15 cellular contexts compared by ENCODE assay signal in genomic region chr13:61413572-61413971, GRCh38. TPM values are rescaled to one million over a fixed set of nuclear protein-coding genes. Genes with fewer than 3 reads are reported as not detected.
DNase-seq lines count a peak whose midpoint lies in the region; ATAC-seq, FAIRE-seq and TF ChIP-seq lines count a peak whose summit lies in the region.
"Had no signal": no experiment of that assay in that cellular context is flagged by ENCODE, and none has a peak within 500 bp of the region (broad histone marks: within the 10 kb centered on the region; RNA-seq: fewer than 3 reads in every experiment).

No MANE protein-coding gene starts in this region.

- no peak for FAIRE-seq in GM12891 (lab: Jason Lieb, UNC)
- FAIRE-seq: islet of Langerhans had no signal

- no peak for ATAC-seq in HG03097 (IDR thresholded peaks at IDR 0.05; ENCODE audit: low FRiP score, unreplicated experiment)

- DNase-seq in NT2/D1 (ENCODE audit: low read depth, low spot score) (no peak), left kidney (ENCODE audit: low read depth, low spot score) (peak; percentile 65), GM12891 (ENCODE audit: insufficient read length, low spot score) (no peak), WERI-Rb-1 (no peak)
- DNase-seq: activated CD4-positive, CD25-positive, alpha-beta regulatory T cell; activated effector memory CD4-positive, alpha-beta T cell treated with anti-CD3 and anti-CD28 coated beads, Interleukin-2, amount 50 U/mL, for 16 hours; Calu3; NCI-H187 treated with DMSO at 0.1 percent for 48 hours had no signal

- no peaks in the 10 kb centered on the region for H3K36me3 ChIP-seq in NT2/D1 (ENCODE audit: insufficient read depth, insufficient read length, low read length)
- H3K36me3 ChIP-seq in ectodermal cell (ENCODE audit: control insufficient read depth, insufficient read depth, low read length) = no peaks in the 10 kb centered on the region
- no peaks in the 10 kb centered on the region for H3K36me3 ChIP-seq in skeletal muscle tissue (ENCODE audit: control insufficient read depth in 3 of 3, insufficient read depth in 3 of 3, low read length in 3 of 3)
- H3K36me3 ChIP-seq in WERI-Rb-1 = no peaks in the 10 kb centered on the region

- no peak overlapping the region for H3K9ac ChIP-seq in NT2/D1 (ENCODE audit: insufficient read length, low read depth)
- H3K9ac ChIP-seq in skeletal muscle tissue (ENCODE audit: low read depth in 1 of 3, low read length in 3 of 3) = peak overlapping the region in 1 of 3 donors; percentile 4

- TF ChIP-seq POLR2A in GM12891 (IDR thresholded peaks at IDR 0.05; ENCODE audit: low read depth, low read length) = no peak

- peak overlapping the region; percentile 24 for H3K4me3 ChIP-seq in NT2/D1 (ENCODE audit: insufficient read length, low read depth)
- peak overlapping the region; percentile 49 for H3K4me3 ChIP-seq in ectodermal cell (ENCODE audit: insufficient read depth, low read depth, low read length)
- peak overlapping the region in 2 of 3 donors; percentile 19 to 46 for H3K4me3 ChIP-seq in skeletal muscle tissue (ENCODE audit: low read length in 3 of 3)
- no peak overlapping the region for H3K4me3 ChIP-seq in WERI-Rb-1 (ENCODE audit: low read depth, low read length)

- no peaks in the 10 kb centered on the region for H3K9me3 ChIP-seq in NT2/D1 (ENCODE audit: insufficient read depth, low read length)
- H3K9me3 ChIP-seq in ectodermal cell (ENCODE audit: control insufficient read depth, low read length) = no peaks in the 10 kb centered on the region
- H3K9me3 ChIP-seq in skeletal muscle tissue (ENCODE audit: control insufficient read depth in 3 of 3, low read length in 3 of 3) = no peaks in the 10 kb centered on the region
- no peaks in the 10 kb centered on the region for H3K9me3 ChIP-seq in WERI-Rb-1 (ENCODE audit: severe bottlenecking)

- peaks cover 34% of the 10 kb centered on the region for H3K27me3 ChIP-seq in NT2/D1 (ENCODE audit: insufficient read depth, insufficient read length)
- peaks cover 51% of the 10 kb centered on the region for H3K27me3 ChIP-seq in ectodermal cell (ENCODE audit: control insufficient read depth, insufficient read depth, low read length, poor library complexity, severe bottlenecking)
- H3K27me3 ChIP-seq in skeletal muscle tissue (ENCODE audit: control insufficient read depth in 3 of 3, insufficient read depth in 3 of 3, low read length in 3 of 3) = peaks cover 13 to 32% (median 29%) of the 10 kb centered on the region in 3 donors
- no peaks in the 10 kb centered on the region for H3K27me3 ChIP-seq in WERI-Rb-1 (ENCODE audit: insufficient read depth, low read depth, severe bottlenecking)

- no peaks in the 10 kb centered on the region for H3K4me1 ChIP-seq in NT2/D1 (ENCODE audit: insufficient read depth, insufficient read length)
- H3K4me1 ChIP-seq in ectodermal cell (ENCODE audit: control insufficient read depth, insufficient read depth, low read length) = no peaks in the 10 kb centered on the region
- peaks cover 3 to 17% (median 15%) of the 10 kb centered on the region in 3 donors for H3K4me1 ChIP-seq in skeletal muscle tissue (ENCODE audit: control insufficient read depth in 3 of 3, insufficient read depth in 3 of 3, low read length in 3 of 3)

- TF ChIP-seq CTCF in WERI-Rb-1 (IDR thresholded peaks at IDR 0.05; ENCODE audit: low read depth, low read length) = no peak

- H3K27ac ChIP-seq in ectodermal cell (ENCODE audit: insufficient read depth, low read depth, low read length, poor library complexity, severe bottlenecking) (no peak overlapping the region), skeletal muscle tissue (ENCODE audit: low read depth, low read length) (no peak overlapping the region), WERI-Rb-1 (no peak overlapping the region)
- H3K27ac ChIP-seq: RWPE1 had no signal

- WGBS in ectodermal cell, 2 experiments = 4 to 6% methylated on average over 22 of the region's 22 CpGs

TF ChIP-seq in GM12891, 5 proteins besides CTCF, POLR2A, EP300 and RAD21:
- TF ChIP-seq POU2F2 (IDR thresholded peaks at IDR 0.05; ENCODE audit: low read depth, low read length) (no peak), SPI1 (IDR thresholded peaks at IDR 0.05; ENCODE audit: low read depth, low read length) (no peak)

RNA-seq across cellular contexts. Expression of gene PCDH20, which starts 2.1 kb away (rescaled TPM):
- polyA plus RNA-seq in ectodermal cell (2013, experiment 1 of 4) = 0.31 TPM
- polyA plus RNA-seq in ectodermal cell (2013, experiment 2 of 4) = 0.36 TPM
- polyA plus RNA-seq in ectodermal cell (2013, experiment 3 of 4) = 0.53 TPM
- polyA plus RNA-seq in ectodermal cell (2013, experiment 4 of 4) = 0.24 TPM
- total RNA-seq in skeletal muscle tissue = 2.6 TPM
- not detected for polyA plus RNA-seq in GM12891 (2012; ENCODE audit: low read depth, missing spikeins)
- total RNA-seq: Calu3, dermis microvascular lymphatic vessel endothelial cell, pulmonary artery endothelial cell had no signal
